Comparison of ENCODE assay signal across 8 cellular contexts in the genomic region with DNA sequence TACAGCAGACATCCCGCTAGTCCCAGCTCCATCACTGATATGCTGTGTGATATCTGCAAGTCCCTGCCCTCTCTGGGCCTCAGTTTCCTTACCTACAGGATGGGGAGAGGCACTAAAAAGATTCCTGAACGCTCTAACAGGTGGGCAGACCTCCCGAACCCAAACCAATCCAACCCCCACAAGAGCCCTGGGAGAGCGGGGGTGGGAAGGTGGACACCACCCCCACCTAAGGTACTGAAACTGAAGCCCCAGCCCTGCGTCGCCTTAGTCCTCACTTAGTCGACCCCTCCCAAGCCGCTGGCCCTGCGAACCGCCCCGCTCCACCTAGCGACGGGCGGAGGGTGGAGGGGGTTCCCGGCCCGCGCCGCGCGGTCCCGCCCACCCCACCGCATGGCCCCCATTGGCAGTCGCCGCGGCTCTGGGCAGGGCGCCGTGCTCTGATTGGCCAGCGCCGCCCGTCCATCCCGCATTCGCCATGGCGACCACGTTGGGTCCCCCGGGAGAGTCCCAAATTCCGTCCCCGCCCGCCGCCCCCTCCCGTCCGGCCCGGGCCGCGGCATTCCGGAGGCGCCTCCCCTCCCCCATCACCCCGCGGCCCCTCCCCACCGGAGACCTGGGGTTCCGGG. TPM values are rescaled to one million over a fixed set of nuclear protein-coding genes. Genes with fewer than 3 reads are reported as not detected.
DNase-seq lines count a peak whose midpoint lies in the region; ATAC-seq and TF ChIP-seq lines count a peak whose summit lies in the region.

No MANE protein-coding gene starts in this region.

- peak overlapping the region; percentile 44 for H3K4me3 ChIP-seq in naive thymus-derived CD4-positive, alpha-beta T cell (ENCODE audit: low read length)

- POLR2A ChIA-PET in naive thymus-derived CD4-positive, alpha-beta T cell (lab: Charles Lee): interaction anchor here (1.2 to 2.7 kb wide), 3 partner anchors 10 to 49 kb away, joined by 3 to 9 read pairs (median 4); a partner anchor contains a TSS

- H3K27me3 Mint-ChIP-seq in activated T-cell treated with anti-CD3 and anti-CD28 coated beads, Interleukin-2, amount 50 U/mL, for 72 hours (ENCODE audit: low read depth): no peaks in the 10 kb centered on the region
- H3K27me3 Mint-ChIP-seq in naive thymus-derived CD4-positive, alpha-beta T cell: no peaks in the 10 kb centered on the region

- H3K36me3 ChIP-seq in naive thymus-derived CD4-positive, alpha-beta T cell (ENCODE audit: control insufficient read depth in 2 of 3, insufficient read depth in 3 of 3, low read length in 3 of 3): no peaks in the 10 kb centered on the region

- CTCF ChIA-PET in naive thymus-derived CD4-positive, alpha-beta T cell (lab: Charles Lee): interaction anchor here (1.1 kb wide), 1 partner anchor 19 kb away, joined by 3 read pairs; no protein-coding TSS in a partner anchor

- H3K27ac ChIP-seq in naive thymus-derived CD4-positive, alpha-beta T cell (ENCODE audit: low read depth, low read length): peak overlapping the region; percentile 93

- peak; percentile 54 for ATAC-seq in GM21360 (IDR thresholded peaks at IDR 0.05; ENCODE audit: unreplicated experiment)
- peak; percentile 71 to 76 for ATAC-seq in activated T-cell treated with anti-CD3 and anti-CD28 coated beads, Interleukin-2, amount 50 U/mL, for 72 hours (replicated peaks in 1 of 2)
- ATAC-seq in naive thymus-derived CD4-positive, alpha-beta T cell: peak; percentile 95

- H3K4me1 ChIP-seq in naive thymus-derived CD4-positive, alpha-beta T cell (ENCODE audit: control insufficient read depth in 2 of 2, insufficient read depth in 2 of 2, low read length in 2 of 2): peaks cover 54 to 60% of the 10 kb centered on the region in 2 donors

- no peaks in the 10 kb centered on the region for H3K9me3 ChIP-seq in naive thymus-derived CD4-positive, alpha-beta T cell (ENCODE audit: control insufficient read depth in 2 of 3, low read length in 3 of 3)

- no peaks in the 10 kb centered on the region for H3K27me3 ChIP-seq in naive thymus-derived CD4-positive, alpha-beta T cell (ENCODE audit: control insufficient read depth in 2 of 2, insufficient read depth in 2 of 2, low read length in 2 of 2)

- peaks cover 87% of the 10 kb centered on the region for H3K4me1 Mint-ChIP-seq in activated T-cell treated with anti-CD3 and anti-CD28 coated beads, Interleukin-2, amount 50 U/mL, for 72 hours (ENCODE audit: low read depth)
- peaks cover 57 to 79% (median 74%) of the 10 kb centered on the region in 7 donors for H3K4me1 Mint-ChIP-seq in naive thymus-derived CD4-positive, alpha-beta T cell

- peak overlapping the region; percentile 30 for H3K27ac Mint-ChIP-seq in activated T-cell treated with anti-CD3 and anti-CD28 coated beads, Interleukin-2, amount 50 U/mL, for 72 hours
- peak overlapping the region; percentile 82 to 96 (median 94) for H3K27ac Mint-ChIP-seq in naive thymus-derived CD4-positive, alpha-beta T cell

- intact Hi-C loops in naive thymus-derived CD4-positive, alpha-beta T cell (cut with micrococcal nuclease): loop anchor here (1.0 to 10.0 kb wide), 15 partner anchors 17 to 1097 kb away; a partner anchor contains a TSS

- H3K9me3 Mint-ChIP-seq in activated T-cell treated with anti-CD3 and anti-CD28 coated beads, Interleukin-2, amount 50 U/mL, for 72 hours: no peaks in the 10 kb centered on the region
- no peaks in the 10 kb centered on the region for H3K9me3 Mint-ChIP-seq in naive thymus-derived CD4-positive, alpha-beta T cell

- DNase-seq in COR-L47 (lab: John Stamatoyannopoulos, UW): peak; percentile 76
- peak; percentile 75 for DNase-seq in HT-29 (ENCODE audit: low spot score)
- DNase-seq in activated T-cell treated with anti-CD3 and anti-CD28 coated beads, Interleukin-2, amount 50 U/mL, for 72 hours: peak; percentile 94 to 96
- DNase-seq in fibroblast of gingiva (ENCODE audit: low read depth): peak; percentile 91
- peak; percentile 77 to 94 (median 87) for DNase-seq in naive thymus-derived CD4-positive, alpha-beta T cell
- peak; percentile 91 to 92 for DNase-seq in stimulated activated CD8-positive, alpha-beta memory T cell treated with anti-CD3 and anti-CD28 coated beads, Interleukin-7, amount 100 ng/mL, for 48 hours (ENCODE audit: extremely low read depth in 1 of 2, low read depth in 1 of 2)

- no peaks in the 10 kb centered on the region for H3K36me3 Mint-ChIP-seq in activated T-cell treated with anti-CD3 and anti-CD28 coated beads, Interleukin-2, amount 50 U/mL, for 72 hours (ENCODE audit: insufficient read depth in 2 of 2)
- no peaks in the 10 kb centered on the region for H3K36me3 Mint-ChIP-seq in naive thymus-derived CD4-positive, alpha-beta T cell

- peak overlapping the region; percentile 85 to 88 for H3K4me3 Mint-ChIP-seq in activated T-cell treated with anti-CD3 and anti-CD28 coated beads, Interleukin-2, amount 50 U/mL, for 72 hours
- peak overlapping the region; percentile 77 to 89 (median 82) for H3K4me3 Mint-ChIP-seq in naive thymus-derived CD4-positive, alpha-beta T cell

TF ChIP-seq in PFSK-1, 5 proteins besides CTCF, POLR2A, EP300 and RAD21:
- TF ChIP-seq FOXP2 (optimal IDR thresholded peaks at IDR 0.05; ENCODE audit: borderline replicate concordance, extremely low read depth, extremely low read length, insufficient read depth) (no peak), POLR2AphosphoS5 (IDR thresholded peaks at IDR 0.05; ENCODE audit: low read depth, low read length) (0 out of 2 replicates have a peak, but pooled peaks have one; percentile 18)

RNA-seq across cellular contexts. Expression of a gene that starts 0.6 kb away (rescaled TPM):
- 7.6 and 7.7 TPM in 2 replicates for total RNA-seq in HT-29 (2014; rRNA removed; shearing (Covaris generic))
- polyA plus RNA-seq in PFSK-1 (2012; ENCODE audit: insufficient read length, low read depth): 11.2 TPM
- 10 to 100 TPM in 1 of 2 donors, 1 to 10 TPM in 1; 8.1 to 14.6 TPM for total RNA-seq in activated T-cell treated with anti-CD3 and anti-CD28 coated beads, Interleukin-2, amount 50 U/mL, for 72 hours
- 10 to 100 TPM in 1 of 5 experiments, 1 to 10 TPM in 4; 3.5 to 12.7 (median 7.1) TPM for total RNA-seq in naive thymus-derived CD4-positive, alpha-beta T cell
- 1 to 10 TPM; 3.0 to 9.4 TPM for polyA plus RNA-seq in naive thymus-derived CD4-positive, alpha-beta T cell

RNA-seq across cellular contexts. Expression of a gene that starts 6.7 kb away (rescaled TPM):
- total RNA-seq in HT-29 (2014; rRNA removed; shearing (Covaris generic)): 3.1 and 5.1 TPM in 2 replicates
- not detected for polyA plus RNA-seq in PFSK-1 (2012; ENCODE audit: insufficient read length, low read depth)
- total RNA-seq in activated T-cell treated with anti-CD3 and anti-CD28 coated beads, Interleukin-2, amount 50 U/mL, for 72 hours: 1 to 10 TPM; 3.9 to 9.3 TPM
- total RNA-seq in naive thymus-derived CD4-positive, alpha-beta T cell: 10 to 100 TPM in 2 of 5 experiments, 1 to 10 TPM in 1, under 1 TPM in 2; 0.67 to 16.1 (median 2.7) TPM
- 1 to 10 TPM in 1 of 2 donors, under 1 TPM in 1; 0.43 to 1.3 TPM for polyA plus RNA-seq in naive thymus-derived CD4-positive, alpha-beta T cell

RNA-seq across cellular contexts. Expression of a gene that starts 49.5 kb away (rescaled TPM):
- total RNA-seq in HT-29 (2014; rRNA removed; shearing (Covaris generic)): 118 and 122 TPM in 2 replicates
- 28.9 TPM for polyA plus RNA-seq in PFSK-1 (2012; ENCODE audit: insufficient read length, low read depth)
- total RNA-seq in activated T-cell treated with anti-CD3 and anti-CD28 coated beads, Interleukin-2, amount 50 U/mL, for 72 hours: 10 to 100 TPM; 12.0 to 19.6 TPM
- total RNA-seq in naive thymus-derived CD4-positive, alpha-beta T cell: 1 to 10 TPM; 2.2 to 4.0 (median 2.9) TPM
- 1 to 10 TPM; 1.6 to 4.6 TPM for polyA plus RNA-seq in naive thymus-derived CD4-positive, alpha-beta T cell

Comparison
In these comparisons a context has a peak if more than half of its experiments do, and no peak if none do; other contexts are left out.
1. Peak in every context shown above with its lines: DNase-seq, ATAC-seq, H3K4me3 ChIP-seq and H3K27ac ChIP-seq.